ENCODE assay signal across 26 cellular contexts in the genomic region with DNA sequence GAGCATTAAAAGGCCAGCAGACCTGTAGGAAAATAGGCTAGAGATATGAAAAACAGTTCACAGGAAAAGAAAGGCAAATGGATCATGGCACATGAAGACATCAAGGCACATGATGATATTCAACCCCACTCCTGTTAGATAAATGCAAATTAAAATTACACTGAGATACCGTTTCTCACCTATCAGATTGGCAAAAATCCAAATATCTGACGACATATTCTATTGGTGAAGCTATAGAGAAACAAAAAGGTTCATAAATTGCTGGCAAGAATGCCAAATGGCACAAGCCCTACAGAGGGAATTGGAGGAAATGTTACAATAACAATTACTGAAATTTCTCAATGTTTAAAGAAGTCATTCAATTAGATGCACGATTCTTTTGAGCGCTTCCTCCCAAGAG. TPM values are rescaled to one million over a fixed set of nuclear protein-coding genes. Genes with fewer than 3 reads are reported as not detected.
DNase-seq lines count a peak whose midpoint lies in the region; ATAC-seq, FAIRE-seq and TF ChIP-seq lines count a peak whose summit lies in the region.
"Had no signal": no experiment of that assay in that cellular context is flagged by ENCODE, and none has a peak within 500 bp of the region (broad histone marks: within the 10 kb centered on the region; RNA-seq: fewer than 3 reads in every experiment).

No MANE protein-coding gene starts in this region.

- no peak for ATAC-seq in K562
- ATAC-seq in natural killer cell treated with Interleukin-12 subunit alpha and Interleukin-12 subunit beta and Interleukin-15 and Interleukin-18, amount 100 ng/mL, for 72 hours: no peak

- H3K27ac Mint-ChIP-seq in natural killer cell treated with Interleukin-12 subunit alpha and Interleukin-12 subunit beta and Interleukin-15 and Interleukin-18, amount 100 ng/mL, for 72 hours: no peak overlapping the region
- H3K27ac Mint-ChIP-seq: activated B cell treated with CpG ODN at 0.5 μM for 24 hours; activated CD4-positive, alpha-beta memory T cell treated with anti-CD3 and anti-CD28 coated beads for 36 hours; activated naive CD8-positive, alpha-beta T cell; CD4-positive, alpha-beta T cell had no signal

- no peak for TF ChIP-seq EP300 in K562 (IDR thresholded peaks at IDR 0.05; ENCODE audit: low read length)

- in situ Hi-C loops in K562 (cut with MboI): no loop called here

- no peaks in the 10 kb centered on the region for H3K36me3 Mint-ChIP-seq in natural killer cell treated with Interleukin-12 subunit alpha and Interleukin-12 subunit beta and Interleukin-15 and Interleukin-18, amount 100 ng/mL, for 72 hours
- H3K36me3 Mint-ChIP-seq: activated CD4-positive, alpha-beta memory T cell treated with anti-CD3 and anti-CD28 coated beads for 36 hours had no signal

- intact Hi-C loops in K562 (cut with micrococcal nuclease): no loop called here

- H3K4me3 Mint-ChIP-seq in natural killer cell treated with Interleukin-12 subunit alpha and Interleukin-12 subunit beta and Interleukin-15 and Interleukin-18, amount 100 ng/mL, for 72 hours: no peak overlapping the region
- H3K4me3 Mint-ChIP-seq: activated B cell treated with CpG ODN at 0.5 μM for 24 hours; activated CD4-positive, alpha-beta memory T cell treated with anti-CD3 and anti-CD28 coated beads for 36 hours; activated naive CD8-positive, alpha-beta T cell; CD4-positive, alpha-beta T cell; dendritic cell treated with granulocyte-macrophage colony-stimulating factor and Interleukin-4, amounts not matched to agents 40 ng/mL and 50 ng/mL, for 4 days; type B pancreatic cell had no signal

- H3K9me3 Mint-ChIP-seq in natural killer cell treated with Interleukin-12 subunit alpha and Interleukin-12 subunit beta and Interleukin-15 and Interleukin-18, amount 100 ng/mL, for 72 hours: no peaks in the 10 kb centered on the region
- H3K9me3 Mint-ChIP-seq: activated B cell treated with CpG ODN at 0.5 μM for 24 hours; activated CD4-positive, alpha-beta memory T cell treated with anti-CD3 and anti-CD28 coated beads for 36 hours; CD4-positive, alpha-beta T cell; dendritic cell treated with granulocyte-macrophage colony-stimulating factor and Interleukin-4, amounts not matched to agents 40 ng/mL and 50 ng/mL, for 4 days; type B pancreatic cell had no signal

- no peaks in the 10 kb centered on the region for H3K27me3 Mint-ChIP-seq in natural killer cell treated with Interleukin-12 subunit alpha and Interleukin-12 subunit beta and Interleukin-15 and Interleukin-18, amount 100 ng/mL, for 72 hours
- H3K27me3 Mint-ChIP-seq: activated B cell treated with CpG ODN at 0.5 μM for 24 hours; activated CD4-positive, alpha-beta memory T cell treated with anti-CD3 and anti-CD28 coated beads for 36 hours; activated naive CD8-positive, alpha-beta T cell; CD4-positive, alpha-beta T cell; dendritic cell treated with granulocyte-macrophage colony-stimulating factor and Interleukin-4, amounts not matched to agents 40 ng/mL and 50 ng/mL, for 4 days; type B pancreatic cell had no signal

- no peak for TF ChIP-seq RAD21 in K562 (CRISPR knock-in tag; conservative IDR thresholded peaks at IDR 0.05 in 1 of 2, IDR thresholded peaks at IDR 0.05 in 1 of 2)

- H3K4me1 ChIP-seq in K562 (replicated peaks in 1 of 2; ENCODE audit: control insufficient read depth in 2 of 2, insufficient read depth in 2 of 2, low read length in 2 of 2): peaks cover 8 to 17% of the 10 kb centered on the region in 2 experiments; a peak in 4 of 5 replicates
- H3K4me1 ChIP-seq in parathyroid adenoma: peaks cover 6% of the 10 kb centered on the region

- H3K4me2 ChIP-seq in K562 (ENCODE audit: insufficient read depth, low read length) (no peak overlapping the region), parathyroid adenoma (ENCODE audit: low read length) (peak overlapping the region; percentile 1)

- H3K27ac ChIP-seq in K562 (ENCODE audit: extremely low read depth, low read depth, low read length) (no peak overlapping the region), parathyroid adenoma (peak overlapping the region; percentile 8)
- H3K27ac ChIP-seq: neutrophil had no signal

- TF ChIP-seq CTCF in K562 (IDR thresholded peaks at IDR 0.05 in 2 of 3, conservative IDR thresholded peaks at IDR 0.05 in 1 of 3; ENCODE audit: insufficient read depth in 2 of 3, low read depth in 1 of 3, low read length in 3 of 3): no peak
- TF ChIP-seq CTCF in parathyroid adenoma (IDR thresholded peaks at IDR 0.05): no peak

- no TSS peak for BruUV-seq in K562 (replicated peaks; lab: Mats Ljungman, UMichigan)

- CTCF ChIA-PET in K562 (lab: Yijun Ruan, JAX; ENCODE audit: low intra/inter-chr PET ratio): no interaction called here

- H3K9ac ChIP-seq in K562 (ENCODE audit: insufficient read depth in 1 of 2, low read depth in 2 of 2, low read length in 2 of 2): no peak overlapping the region
- H3K9ac ChIP-seq in parathyroid adenoma: no peak overlapping the region

- no peak for FAIRE-seq in K562 (lab: Jason Lieb, UNC)
- FAIRE-seq: astrocyte, G401.6 had no signal

- 57% methylated on average over 4 of the region's 4 CpGs for WGBS in K562 (ENCODE audit: insufficient coverage, low coverage, missing lambda C conversion rate)

- no peaks in the 10 kb centered on the region for H3K9me3 ChIP-seq in K562 (replicated peaks; ENCODE audit: control insufficient read depth, insufficient read depth, low read depth, low read length)
- no peaks in the 10 kb centered on the region for H3K9me3 ChIP-seq in parathyroid adenoma (ENCODE audit: control insufficient read depth, low read length)
- H3K9me3 ChIP-seq: neutrophil had no signal

- peaks cover 0 to 2% of the 10 kb centered on the region in 2 donors for H3K4me1 Mint-ChIP-seq in natural killer cell treated with Interleukin-12 subunit alpha and Interleukin-12 subunit beta and Interleukin-15 and Interleukin-18, amount 100 ng/mL, for 72 hours (ENCODE audit: low read depth in 2 of 2)
- H3K4me1 Mint-ChIP-seq: activated B cell treated with CpG ODN at 0.5 μM for 24 hours had no signal

- 0 out of 2 replicates have a peak, but pooled peaks cover 3% of the 10 kb centered on the region for H4K20me1 ChIP-seq in K562 (replicated peaks; ENCODE audit: control insufficient read depth, insufficient read depth, low read length)

- TF ChIP-seq POLR2A in K562 (conservative IDR thresholded peaks at IDR 0.05): no peak

- H3K27me3 ChIP-seq in K562 (ENCODE audit: control insufficient read depth in 2 of 2, insufficient read depth in 2 of 2, low read length in 2 of 2) (no peaks in the 10 kb centered on the region), parathyroid adenoma (ENCODE audit: control insufficient read depth, insufficient read depth, low read length) (no peaks in the 10 kb centered on the region)
- H3K27me3 ChIP-seq: neutrophil had no signal

- POLR2A ChIA-PET in K562 (lab: Yijun Ruan, JAX): no interaction called here

- H2AFZ ChIP-seq in K562 (ENCODE audit: low read depth, low read length) (no peak overlapping the region), parathyroid adenoma (no peak overlapping the region)

- H3K36me3 ChIP-seq in K562 (ENCODE audit: control insufficient read depth, insufficient read depth, low read length): peaks cover 71% of the 10 kb centered on the region; the same call in 2 of the 3 replicates
- no peaks in the 10 kb centered on the region for H3K36me3 ChIP-seq in parathyroid adenoma (ENCODE audit: control insufficient read depth, insufficient read depth, low read length)
- H3K36me3 ChIP-seq: neutrophil had no signal

- no peaks in the 10 kb centered on the region for H3K9me1 ChIP-seq in K562 (ENCODE audit: control insufficient read depth, insufficient read depth, low read length)

- H3K4me3 ChIP-seq in K562 (no peak overlapping the region), parathyroid adenoma (ENCODE audit: low read depth, low read length) (no peak overlapping the region)
- H3K4me3 ChIP-seq: skin epidermis had no signal

- H3K79me2 ChIP-seq in K562 (ENCODE audit: control insufficient read depth, insufficient read depth, low read length) (no peaks in the 10 kb centered on the region), parathyroid adenoma (no peaks in the 10 kb centered on the region)

- DNase-seq in NCI-H2171 treated with DMSO at 0.1 percent for 48 hours (lab: John Stamatoyannopoulos, UW): peak; percentile 46
- DNase-seq in NCI-H2171 (lab: John Stamatoyannopoulos, UW): no peak
- peak; percentile 77 for DNase-seq in NCI-H2029 (lab: John Stamatoyannopoulos, UW)
- DNase-seq in K562 (ENCODE audit: extremely low read depth in 1 of 4, low spot score in 3 of 4): no peak
- no peak for DNase-seq in islet precursor cell
- DNase-seq in DMS53 treated with DMSO at 0.1 percent for 48 hours (lab: John Stamatoyannopoulos, UW; ENCODE audit: unreplicated experiment): no peak
- DNase-seq in natural killer cell treated with Interleukin-12 subunit alpha and Interleukin-12 subunit beta and Interleukin-15 and Interleukin-18, amount 100 ng/mL, for 72 hours (ENCODE audit: low spot score): no peak
- DNase-seq: activated B cell treated with CpG ODN at 0.5 μM for 24 hours; activated CD4-positive, alpha-beta memory T cell treated with anti-CD3 and anti-CD28 coated beads for 36 hours; CD4-positive, alpha-beta T cell; central memory CD4-positive, alpha-beta T cell; DMS153; mammary epithelial cell; NCI-H226; NCI-H82; T-helper 9 cell had no signal

RNA-seq across cellular contexts. Expression of gene DSN1, which starts 45.3 kb away (rescaled TPM):
- 16.5 and 34.2 TPM in 2 replicates for total RNA-seq in K562 (2011; cell fraction: chromatin; rRNA removed; ENCODE audit: low replicate concordance)
- 14.5 and 17.0 TPM in 2 replicates for total RNA-seq in K562 (2011; cell fraction: nucleolus; rRNA removed)
- 20.0 and 20.1 TPM in 2 replicates for total RNA-seq in K562 (2011; cell fraction: nucleoplasm; rRNA removed)
- total RNA-seq in K562 (2014; rRNA removed) (25.7 and 27.0 TPM in 2 replicates), K562 (2014; rRNA removed; fragmentation: Illumina TruSeq; extraction: Trizol) (35.6 and 36.9 TPM in 2 replicates), K562 (2015; rRNA removed; fragmentation: Illumina TruSeq; extraction: Trizol) (29.1 and 29.9 TPM in 2 replicates), K562 (2021) (22.6 and 23.3 TPM in 2 replicates)
- polyA plus RNA-seq in K562 (2011; rRNA removed) (37.3 and 45.3 TPM in 2 replicates), K562 (2014; fragmentation: Illumina TruSeq; extraction: Trizol) (31.0 and 33.8 TPM in 2 replicates), K562 (2014; fragmentation: Nextera tagmentation; extraction: Ambion mirVana) (10 to 100 TPM; 31.1 to 42.4 TPM), K562 (2014; rRNA removed) (30.3 and 30.5 TPM in 2 replicates)
- 16.9 and 22.5 TPM in 2 replicates for polyA plus RNA-seq in K562 (2011; cell fraction: cytosol; rRNA removed)
- 15.7 and 16.4 TPM in 2 replicates for polyA plus RNA-seq in K562 (2011; cell fraction: nucleus; rRNA removed)
- polyA plus RNA-seq in K562 (2012): 20.8 and 32.3 TPM in 2 replicates
- 26.9 and 27.8 TPM in 2 replicates for polyA minus RNA-seq in K562 (2011; rRNA and poly(A)+ RNA removed)
- polyA minus RNA-seq in K562 (2011; cell fraction: cytosol; rRNA and poly(A)+ RNA removed): 10.3 and 12.1 TPM in 2 replicates
- 12.5 and 13.2 TPM in 2 replicates for polyA minus RNA-seq in K562 (2011; cell fraction: nucleus; rRNA and poly(A)+ RNA removed)
- 10 to 100 TPM; 21.6 to 29.1 TPM for total RNA-seq in natural killer cell treated with Interleukin-12 subunit alpha and Interleukin-12 subunit beta and Interleukin-15 and Interleukin-18, amount 100 ng/mL, for 72 hours

RNA-seq across cellular contexts. Expression of gene TLDC2, which starts 57.1 kb away (rescaled TPM):
- total RNA-seq in K562 (2011; cell fraction: chromatin; rRNA removed; ENCODE audit: low replicate concordance): not detected in 2 replicates
- not detected in 2 replicates for total RNA-seq in K562 (2011; cell fraction: nucleolus; rRNA removed)
- total RNA-seq in K562 (2011; cell fraction: nucleoplasm; rRNA removed): not detected in 2 replicates
- total RNA-seq in K562 (2014; rRNA removed) (not detected in 2 replicates), K562 (2014; rRNA removed; fragmentation: Illumina TruSeq; extraction: Trizol) (not detected in 2 replicates), K562 (2015; rRNA removed; fragmentation: Illumina TruSeq; extraction: Trizol) (not detected in 2 replicates), K562 (2021) (not detected in 2 replicates)
- polyA plus RNA-seq in K562 (2011; rRNA removed) (not detected in 2 replicates), K562 (2014; fragmentation: Illumina TruSeq; extraction: Trizol) (not detected in 2 replicates), K562 (2014; fragmentation: Nextera tagmentation; extraction: Ambion mirVana) (not detected), K562 (2014; rRNA removed) (not detected in 2 replicates)
- polyA plus RNA-seq in K562 (2011; cell fraction: cytosol; rRNA removed): 0.04 TPM in 1 of 2 replicates, not detected in the other
- polyA plus RNA-seq in K562 (2011; cell fraction: nucleus; rRNA removed): not detected in 2 replicates
- polyA plus RNA-seq in K562 (2012): 0.15 and 0.17 TPM in 2 replicates
- not detected in 2 replicates for polyA minus RNA-seq in K562 (2011; rRNA and poly(A)+ RNA removed)
- not detected in 2 replicates for polyA minus RNA-seq in K562 (2011; cell fraction: cytosol; rRNA and poly(A)+ RNA removed)
- not detected in 2 replicates for polyA minus RNA-seq in K562 (2011; cell fraction: nucleus; rRNA and poly(A)+ RNA removed)
- total RNA-seq in natural killer cell treated with Interleukin-12 subunit alpha and Interleukin-12 subunit beta and Interleukin-15 and Interleukin-18, amount 100 ng/mL, for 72 hours: under 1 TPM in 1 of 2 donors, not detected in 1; 0.39 TPM
- total RNA-seq: A172; activated B cell treated with CpG ODN at 0.5 μM for 24 hours; activated CD4-positive, alpha-beta memory T cell treated with anti-CD3 and anti-CD28 coated beads for 36 hours; astrocyte; CD4-positive, alpha-beta T cell; mammary epithelial cell; pulmonary artery endothelial cell had no signal
- polyA plus RNA-seq: mammary epithelial cell had no signal

Comparison
In these comparisons a context has a peak if more than half of its experiments do, and no peak if none do; other contexts are left out.
1. DNase-seq: peak in NCI-H2171 treated with DMSO at 0.1 percent for 48 hours (single experiment) and NCI-H2029 (single experiment); none in NCI-H2171 (single experiment), K562 (0 of 4), islet precursor cell (single experiment), DMS53 treated with DMSO at 0.1 percent for 48 hours (single experiment) and natural killer cell treated with Interleukin-12 subunit alpha and Interleukin-12 subunit beta and Interleukin-15 and Interleukin-18, amount 100 ng/mL, for 72 hours (single experiment).